14 cellular contexts compared by ENCODE assay signal in genomic region chr10:82982110-82982608, GRCh38.
DNase-seq lines count a peak whose midpoint lies in the region; TF ChIP-seq lines count a peak whose summit lies in the region.
"Had no signal": no experiment of that assay in that cellular context is flagged by ENCODE, and none has a peak within 500 bp of the region (broad histone marks: within the 10 kb centered on the region; RNA-seq: fewer than 3 reads in every experiment).

No MANE protein-coding gene starts in this region.

- DNase-seq in AG04449 (ENCODE audit: low read depth, low spot score): peak; percentile 77
- peak; percentile 85 for DNase-seq in M059J (ENCODE audit: low read depth)
- DNase-seq in epithelial cell of esophagus (ENCODE audit: low read depth): peak; percentile 58
- DNase-seq in mesendoderm: peak; percentile 75
- no peak for DNase-seq in NCI-H2196 (lab: John Stamatoyannopoulos, UW; ENCODE audit: unreplicated experiment)
- DNase-seq in OCI-M2 (lab: John Stamatoyannopoulos, UW; ENCODE audit: unreplicated experiment): no peak
- no peak for DNase-seq in NCI-H1694 (lab: John Stamatoyannopoulos, UW)
- no peak for DNase-seq in C1 segment of cervical spinal cord (lab: John Stamatoyannopoulos, UW)
- DNase-seq: activated CD4-positive, alpha-beta memory T cell treated with anti-CD3 and anti-CD28 coated beads, Interleukin-2, amount 10 ng/mL, durations not matched to agents 7 days and 5 days; caudate nucleus; CD8-positive, alpha-beta memory T cell; NCI-H1105; OCI-M1; stimulated activated naive CD8-positive, alpha-beta T cell treated with anti-CD3 and anti-CD28 coated beads, Interleukin-15, amount 100 ng/mL, for 72 hours had no signal

- H3K9ac ChIP-seq in mesendoderm (ENCODE audit: low read length): no peak overlapping the region

- H2BK5ac ChIP-seq in mesendoderm (ENCODE audit: low read length): no peak overlapping the region

- H3K18ac ChIP-seq in mesendoderm (ENCODE audit: low read length): no peak overlapping the region

- H3K79me1 ChIP-seq in mesendoderm (ENCODE audit: low read length): no peaks in the 10 kb centered on the region

- POLR2A ChIA-PET in AG04449 (lab: Yijun Ruan, JAX): interaction anchor here (0.5 kb wide), 1 partner anchor 1781 kb away, joined by 3 read pairs; no protein-coding TSS in a partner anchor

- TF ChIP-seq CTCF in AG04449 (IDR thresholded peaks at IDR 0.05; ENCODE audit: insufficient read depth, low read length, missing control alignments): no peak
- no peak for TF ChIP-seq CTCF in epithelial cell of esophagus (IDR thresholded peaks at IDR 0.05; ENCODE audit: insufficient read depth, low read depth, low read length, missing control alignments)

- H4K5ac ChIP-seq in mesendoderm (ENCODE audit: low read length): no peak overlapping the region

- no peak overlapping the region for H3K4me2 ChIP-seq in mesendoderm (ENCODE audit: low read length)

- CTCF ChIA-PET in AG04449 (lab: Yijun Ruan, JAX): interaction anchor here (1.0 kb wide), 1 partner anchor 10 kb away, joined by 4 read pairs; no protein-coding TSS in a partner anchor

- no peak overlapping the region for H4K8ac ChIP-seq in mesendoderm (ENCODE audit: low read depth, low read length)

- no CpG with 5 or more reads among the region's 5 CpGs for WGBS in mesendoderm (ENCODE audit: extremely low coverage, insufficient coverage, low lambda C conversion rate)

- H3K27ac ChIP-seq in mesendoderm (ENCODE audit: low read depth, low read length): no peak overlapping the region

- no peak overlapping the region for H2AK5ac ChIP-seq in mesendoderm (ENCODE audit: low read length)

- H2BK120ac ChIP-seq in mesendoderm (ENCODE audit: low read depth, low read length): peak overlapping the region; percentile 82

- H2BK15ac ChIP-seq in mesendoderm (replicated peaks; ENCODE audit: low read depth): no peak overlapping the region

- H3K4me3 ChIP-seq in AG04449 (ENCODE audit: low read depth, low read length) (no peak overlapping the region), epithelial cell of esophagus (ENCODE audit: low read length) (no peak overlapping the region), mesendoderm (ENCODE audit: low read length) (no peak overlapping the region)

- H3K36me3 ChIP-seq in mesendoderm (ENCODE audit: control insufficient read depth, insufficient read depth, low read length): no peaks in the 10 kb centered on the region

- H3K27me3 ChIP-seq in mesendoderm (ENCODE audit: insufficient read depth, low read length, poor library complexity): no peaks in the 10 kb centered on the region

- H3K4ac ChIP-seq in mesendoderm (ENCODE audit: low read depth, low read length): no peak overlapping the region

- no peak overlapping the region for H3K56ac ChIP-seq in mesendoderm (ENCODE audit: low read length)

- no peaks in the 10 kb centered on the region for H3K4me1 ChIP-seq in mesendoderm (ENCODE audit: control insufficient read depth, low read depth, low read length)

- no peak overlapping the region for H3K23ac ChIP-seq in mesendoderm (ENCODE audit: low read length)

- no peaks in the 10 kb centered on the region for H3K79me2 ChIP-seq in mesendoderm (ENCODE audit: control insufficient read depth, insufficient read depth, low read length)

Comparison
In these comparisons a context has a peak if more than half of its experiments do, and no peak if none do; other contexts are left out.
1. DNase-seq: peak in AG04449 (single experiment), M059J (single experiment), epithelial cell of esophagus (single experiment) and mesendoderm (single experiment); none in NCI-H2196 (single experiment), OCI-M2 (single experiment), NCI-H1694 (single experiment) and C1 segment of cervical spinal cord (0 of 14).